In the genomic region with DNA sequence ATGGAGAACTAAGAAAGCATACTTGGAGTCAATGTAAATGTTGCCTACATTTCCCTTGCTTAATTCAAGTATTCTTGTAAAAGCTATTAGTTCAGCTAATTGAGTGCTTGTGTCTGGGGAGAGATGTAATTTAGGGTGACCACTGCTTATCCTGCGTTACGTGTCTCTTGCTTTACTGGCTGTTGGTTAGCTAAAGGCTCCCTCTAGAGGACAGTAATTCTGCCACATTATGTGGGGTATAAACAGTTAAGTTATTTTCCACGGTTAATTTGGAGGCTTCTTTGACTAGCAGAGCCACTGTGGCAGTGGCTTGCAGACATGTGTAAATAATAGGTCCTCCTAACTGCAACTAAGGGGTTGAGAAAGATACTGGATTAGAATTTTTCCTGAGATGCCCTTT, we compare ENCODE assay signal across 11 cellular contexts. TPM values are rescaled to one million over a fixed set of nuclear protein-coding genes. Genes with fewer than 3 reads are reported as not detected.
DNase-seq lines count a peak whose midpoint lies in the region; ATAC-seq and TF ChIP-seq lines count a peak whose summit lies in the region.
"Had no signal": no experiment of that assay in that cellular context is flagged by ENCODE, and none has a peak within 500 bp of the region (broad histone marks: within the 10 kb centered on the region; RNA-seq: fewer than 3 reads in every experiment).

No MANE protein-coding gene starts in this region.

- H2BK5ac ChIP-seq in mesendoderm (ENCODE audit: low read length): no peak overlapping the region

- WGBS in mesendoderm (ENCODE audit: extremely low coverage, insufficient coverage, low lambda C conversion rate): no CpG with 5 or more reads among the region's 3 CpGs

- H3K79me1 ChIP-seq in mesendoderm (ENCODE audit: low read length): no peaks in the 10 kb centered on the region

- TF ChIP-seq CTCF in WTC11 (IDR thresholded peaks at IDR 0.05): peak; percentile 40

- H3K27me3 Mint-ChIP-seq in WTC11 (ENCODE audit: low read depth): peaks cover 13% of the 10 kb centered on the region; the same call in 1 of the 2 replicates

- peaks cover 48% of the 10 kb centered on the region for H3K9me3 Mint-ChIP-seq in WTC11

- no peak overlapping the region for H3K4ac ChIP-seq in mesendoderm (ENCODE audit: low read depth, low read length)

- H2AK5ac ChIP-seq in mesendoderm (ENCODE audit: low read length): no peak overlapping the region

- peak; percentile 74; the same call in 1 of the 2 replicates for ATAC-seq in WTC11

- DNase-seq in EH (ENCODE audit: low read depth): peak; percentile 32
- DNase-seq in HT1080 (ENCODE audit: low read depth): peak; percentile 25
- no peak for DNase-seq in WTC11 (ENCODE audit: low spot score)
- peak; percentile 49 for DNase-seq in mesendoderm
- DNase-seq in stimulated activated CD4-positive, alpha-beta T cell treated with anti-CD3 and anti-CD28 coated beads, Interleukin-12 subunit alpha, Interleukin-12 subunit beta, amount 100 ng/mL, for 4 hours: no peak
- DNase-seq in NCI-H2107 treated with DMSO at 0.1 percent for 48 hours (lab: John Stamatoyannopoulos, UW; ENCODE audit: unreplicated experiment): no peak
- DNase-seq in medulla oblongata (ENCODE audit: extremely low spot score): no peak
- DNase-seq: activated naive CD4-positive, alpha-beta T cell treated with anti-CD3 and anti-CD28 coated beads, Interleukin-2, amount 50 U/mL, for 16 hours; effector CD8-positive, alpha-beta T cell; immature natural killer cell; NCI-H1417 treated with DMSO at 0.1 percent for 48 hours had no signal

- no peak overlapping the region for H3K23ac ChIP-seq in mesendoderm (ENCODE audit: low read length)

- H3K4me3 ChIP-seq in mesendoderm (ENCODE audit: low read length): no peak overlapping the region

- H4K8ac ChIP-seq in mesendoderm (ENCODE audit: low read depth, low read length): no peak overlapping the region

- no peaks in the 10 kb centered on the region for H3K79me2 ChIP-seq in mesendoderm (ENCODE audit: control insufficient read depth, insufficient read depth, low read length)

- H3K4me1 ChIP-seq in mesendoderm (ENCODE audit: control insufficient read depth, low read depth, low read length): peaks cover under 1% of the 10 kb centered on the region

- H2BK120ac ChIP-seq in mesendoderm (ENCODE audit: low read depth, low read length): no peak overlapping the region

- H3K27me3 ChIP-seq in mesendoderm (ENCODE audit: insufficient read depth, low read length, poor library complexity): peaks cover 2% of the 10 kb centered on the region

- no peak overlapping the region for H3K18ac ChIP-seq in mesendoderm (ENCODE audit: low read length)

- H3K36me3 ChIP-seq in mesendoderm (ENCODE audit: control insufficient read depth, insufficient read depth, low read length): no peaks in the 10 kb centered on the region

- no peak overlapping the region for H4K5ac ChIP-seq in mesendoderm (ENCODE audit: low read length)

- no peak overlapping the region for H2BK15ac ChIP-seq in mesendoderm (replicated peaks; ENCODE audit: low read depth)

- POLR2A ChIA-PET in WTC11 (lab: Charles Lee): no interaction called here

- H3K4me2 ChIP-seq in mesendoderm (ENCODE audit: low read length): no peak overlapping the region

- CTCF ChIA-PET in WTC11 (lab: Charles Lee): interaction anchor here (0.8 to 1.4 kb wide), 6 partner anchors 10 to 144 kb away, joined by 3 to 4 read pairs (median 3); no protein-coding TSS in a partner anchor

- H3K9ac ChIP-seq in mesendoderm (ENCODE audit: low read length): no peak overlapping the region

- no peak overlapping the region for H3K4me3 Mint-ChIP-seq in WTC11
- H3K4me3 Mint-ChIP-seq: immature natural killer cell had no signal

- H3K27ac Mint-ChIP-seq in WTC11: no peak overlapping the region
- H3K27ac Mint-ChIP-seq: immature natural killer cell had no signal

- H3K36me3 Mint-ChIP-seq in WTC11: peaks cover 35% of the 10 kb centered on the region

- H3K27ac ChIP-seq in mesendoderm (ENCODE audit: low read depth, low read length): no peak overlapping the region

- H3K56ac ChIP-seq in mesendoderm (ENCODE audit: low read length): no peak overlapping the region

- no peaks in the 10 kb centered on the region for H3K4me1 Mint-ChIP-seq in WTC11
- H3K4me1 Mint-ChIP-seq: immature natural killer cell had no signal

TF ChIP-seq in WTC11, 78 proteins besides CTCF, POLR2A, EP300 and RAD21:
- TF ChIP-seq, protein P1, sequence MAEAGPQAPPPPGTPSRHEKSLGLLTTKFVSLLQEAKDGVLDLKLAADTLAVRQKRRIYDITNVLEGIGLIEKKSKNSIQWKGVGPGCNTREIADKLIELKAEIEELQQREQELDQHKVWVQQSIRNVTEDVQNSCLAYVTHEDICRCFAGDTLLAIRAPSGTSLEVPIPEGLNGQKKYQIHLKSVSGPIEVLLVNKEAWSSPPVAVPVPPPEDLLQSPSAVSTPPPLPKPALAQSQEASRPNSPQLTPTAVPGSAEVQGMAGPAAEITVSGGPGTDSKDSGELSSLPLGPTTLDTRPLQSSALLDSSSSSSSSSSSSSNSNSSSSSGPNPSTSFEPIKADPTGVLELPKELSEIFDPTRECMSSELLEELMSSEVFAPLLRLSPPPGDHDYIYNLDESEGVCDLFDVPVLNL (CRISPR knock-in tag; IDR thresholded peaks at IDR 0.05; ENCODE audit: borderline replicate concordance, low read depth): no peak
- TF ChIP-seq, protein P2, sequence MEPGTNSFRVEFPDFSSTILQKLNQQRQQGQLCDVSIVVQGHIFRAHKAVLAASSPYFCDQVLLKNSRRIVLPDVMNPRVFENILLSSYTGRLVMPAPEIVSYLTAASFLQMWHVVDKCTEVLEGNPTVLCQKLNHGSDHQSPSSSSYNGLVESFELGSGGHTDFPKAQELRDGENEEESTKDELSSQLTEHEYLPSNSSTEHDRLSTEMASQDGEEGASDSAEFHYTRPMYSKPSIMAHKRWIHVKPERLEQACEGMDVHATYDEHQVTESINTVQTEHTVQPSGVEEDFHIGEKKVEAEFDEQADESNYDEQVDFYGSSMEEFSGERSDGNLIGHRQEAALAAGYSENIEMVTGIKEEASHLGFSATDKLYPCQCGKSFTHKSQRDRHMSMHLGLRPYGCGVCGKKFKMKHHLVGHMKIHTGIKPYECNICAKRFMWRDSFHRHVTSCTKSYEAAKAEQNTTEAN (CRISPR knock-in tag; IDR thresholded peaks at IDR 0.05): no peak
- TF ChIP-seq ZNF232 (CRISPR knock-in tag; IDR thresholded peaks at IDR 0.05) (no peak), TEAD4 (CRISPR knock-in tag; IDR thresholded peaks at IDR 0.05) (no peak), USF2 (CRISPR knock-in tag; IDR thresholded peaks at IDR 0.05) (no peak), TP53 (CRISPR knock-in tag; IDR thresholded peaks at IDR 0.05) (no peak), ZNF512 (CRISPR knock-in tag; IDR thresholded peaks at IDR 0.05; ENCODE audit: borderline replicate concordance) (no peak)

RNA-seq across cellular contexts. Expression of gene NAF1, which starts 25.3 kb away (rescaled TPM):
- total RNA-seq in HT1080 (2014; rRNA removed; shearing (Covaris generic)): 9.5 and 20.4 TPM in 2 replicates
- polyA plus RNA-seq in HT1080 (2015; cell fraction: cytosol; rRNA removed): 18.4 and 25.4 TPM in 2 replicates
- 25.2 and 31.0 TPM in 2 replicates for polyA plus RNA-seq in HT1080 (2015; cell fraction: nucleus; rRNA removed)
- 36.9 to 40.6 TPM (median 40.0 TPM) in 3 replicates for total RNA-seq in WTC11 (2021)
- 32.9 TPM for polyA plus RNA-seq in mesendoderm (2013, experiment 1 of 2)
- polyA plus RNA-seq in mesendoderm (2013, experiment 2 of 2): 35.1 TPM

Comparison
In these comparisons a context has a peak if more than half of its experiments do, and no peak if none do; other contexts are left out.
1. DNase-seq: peak in EH (single experiment), HT1080 (single experiment) and mesendoderm (single experiment); none in WTC11 (single experiment), stimulated activated CD4-positive, alpha-beta T cell treated with anti-CD3 and anti-CD28 coated beads, Interleukin-12 subunit alpha, Interleukin-12 subunit beta, amount 100 ng/mL, for 4 hours (single experiment), NCI-H2107 treated with DMSO at 0.1 percent for 48 hours (single experiment) and medulla oblongata (single experiment).